Comparison of ENCODE assay signal across 9 cellular contexts in genomic region chr2:226423498-226423960, GRCh38.
A peak's percentile ranks its signal among the peaks of the same experiment; 100 is the strongest.
DNase-seq lines count a peak whose midpoint lies in the region; ATAC-seq, FAIRE-seq and TF ChIP-seq lines count a peak whose summit lies in the region.
"Had no signal": no experiment of that assay in that cellular context is flagged by ENCODE, and none has a peak within 500 bp of the region (broad histone marks: within the 10 kb centered on the region; RNA-seq: fewer than 3 reads in every experiment).

No MANE protein-coding gene starts in this region.

- peak in 7 of 10 donors; percentile 3 to 60 (median 39) for DNase-seq in dorsolateral prefrontal cortex
- peak; percentile 32 for DNase-seq in retina
- DNase-seq in NCI-H446 treated with DMSO at 0.1 percent for 48 hours (lab: John Stamatoyannopoulos, UW), result no peak
- no peak for DNase-seq in D721Med (ENCODE audit: insufficient read length, low spot score)
- DNase-seq in NCI-H1930 (lab: John Stamatoyannopoulos, UW), result no peak

- no peak for FAIRE-seq in D721Med (lab: Jason Lieb, UNC)

- TF ChIP-seq CTCF in VCaP (conservative IDR thresholded peaks at IDR 0.05) (no peak), dorsolateral prefrontal cortex (IDR thresholded peaks at IDR 0.05 in 54 of 56, conservative IDR thresholded peaks at IDR 0.05 in 2 of 56; ENCODE audit: low read depth in 1 of 56, partially characterized antibody in 56 of 56) (no peak), D721Med (IDR thresholded peaks at IDR 0.05; ENCODE audit: insufficient read depth, missing control alignments) (no peak)

- intact Hi-C loops in dorsolateral prefrontal cortex (cut with DNase I), result no loop called here

- H3K27ac ChIP-seq in VCaP (peak overlapping the region; percentile 66), dorsolateral prefrontal cortex (no peak overlapping the region)
- H3K27ac ChIP-seq: SK-N-MC had no signal

- ATAC-seq in GM19455 (IDR thresholded peaks at IDR 0.05; ENCODE audit: unreplicated experiment) (peak; percentile 54), HG03457 (IDR thresholded peaks at IDR 0.05; ENCODE audit: unreplicated experiment) (peak; percentile 82)

- peak overlapping the region in 31 of 59 donors; percentile 15 to 55 (median 34) for H3K4me3 ChIP-seq in dorsolateral prefrontal cortex
- H3K4me3 ChIP-seq: SK-N-MC had no signal

- H3K27me3 ChIP-seq in dorsolateral prefrontal cortex, result peaks cover 0 to 3% (median 0%) of the 10 kb centered on the region in 45 donors

Comparison
In these comparisons a context has a peak if more than half of its experiments do, and no peak if none do; other contexts are left out.
1. DNase-seq: peak in dorsolateral prefrontal cortex (7 of 10) and retina (single experiment); none in NCI-H446 treated with DMSO at 0.1 percent for 48 hours (single experiment), D721Med (single experiment) and NCI-H1930 (0 of 2).